8 cellular contexts compared by ENCODE assay signal in genomic region chr20:13220194-13220856, GRCh38. TPM values are rescaled to one million over a fixed set of nuclear protein-coding genes. Genes with fewer than 3 reads are reported as not detected.
DNase-seq lines count a peak whose midpoint lies in the region; ATAC-seq and TF ChIP-seq lines count a peak whose summit lies in the region.

No MANE protein-coding gene starts in this region.

- H3K9ac ChIP-seq in subcutaneous abdominal adipose tissue (ENCODE audit: low read length in 5 of 5): peak overlapping the region in 3 of 5 donors; percentile 11 to 51 (median 28)

- ATAC-seq in GM19452 (IDR thresholded peaks at IDR 0.05; ENCODE audit: unreplicated experiment): no peak

- intact Hi-C loops in activated CD4-positive, alpha-beta memory T cell treated with anti-CD3 and anti-CD28 coated beads for 36 hours (cut with micrococcal nuclease): loop anchor here (1.0 to 10.0 kb wide), 5 partner anchors 9 to 564 kb away; partner anchors contain the start of genes ESF1, NDUFAF5 and TASP1

- H3K4me1 ChIP-seq in mononuclear cell (ENCODE audit: insufficient read depth, low read length) (peaks cover 17% of the 10 kb centered on the region), subcutaneous abdominal adipose tissue (ENCODE audit: control insufficient read depth in 5 of 5, insufficient read depth in 5 of 5, low read length in 5 of 5) (peaks cover 0 to 36% (median 24%) of the 10 kb centered on the region in 5 donors)

- H3K36me3 ChIP-seq in subcutaneous abdominal adipose tissue (ENCODE audit: control insufficient read depth in 5 of 5, insufficient read depth in 5 of 5, low read length in 5 of 5): no peaks in the 10 kb centered on the region

- H3K27me3 ChIP-seq in mononuclear cell (ENCODE audit: insufficient read depth, low read length) (peaks cover 70% of the 10 kb centered on the region), subcutaneous abdominal adipose tissue (ENCODE audit: control insufficient read depth in 5 of 5, insufficient read depth in 4 of 5, low read length in 5 of 5) (peaks cover 13 to 33% (median 19%) of the 10 kb centered on the region in 5 donors)

- TF ChIP-seq CTCF in AG09309 (IDR thresholded peaks at IDR 0.05; ENCODE audit: control insufficient read depth, insufficient read depth, low read depth, low read length, missing control alignments) (no peak), epithelial cell of esophagus (IDR thresholded peaks at IDR 0.05; ENCODE audit: insufficient read depth, low read depth, low read length, missing control alignments) (no peak)

- POLR2A ChIA-PET in activated CD4-positive, alpha-beta memory T cell treated with anti-CD3 and anti-CD28 coated beads for 36 hours (lab: Charles Lee): no interaction called here

- no peaks in the 10 kb centered on the region for H3K36me3 Mint-ChIP-seq in activated CD4-positive, alpha-beta memory T cell treated with anti-CD3 and anti-CD28 coated beads for 36 hours

- H3K4me3 ChIP-seq in AG09309 (ENCODE audit: control insufficient read depth, low read depth, low read length): peak overlapping the region; percentile 54
- peak overlapping the region; percentile 48 for H3K4me3 ChIP-seq in epithelial cell of esophagus (ENCODE audit: low read length)
- H3K4me3 ChIP-seq in mononuclear cell (ENCODE audit: low read length): peak overlapping the region; percentile 23
- peak overlapping the region in 4 of 5 donors; percentile 63 to 73 (median 66) for H3K4me3 ChIP-seq in subcutaneous abdominal adipose tissue (ENCODE audit: low read depth in 1 of 5, low read length in 5 of 5)

- peak overlapping the region; percentile 73 for H3K4me3 Mint-ChIP-seq in activated CD4-positive, alpha-beta memory T cell treated with anti-CD3 and anti-CD28 coated beads for 36 hours

- H3K27me3 Mint-ChIP-seq in activated CD4-positive, alpha-beta memory T cell treated with anti-CD3 and anti-CD28 coated beads for 36 hours: peaks cover 43% of the 10 kb centered on the region

- H3K4me1 Mint-ChIP-seq in activated CD4-positive, alpha-beta memory T cell treated with anti-CD3 and anti-CD28 coated beads for 36 hours (ENCODE audit: low read depth): peaks cover 15% of the 10 kb centered on the region

- no peak for DNase-seq in AG09309 (ENCODE audit: low read depth)
- DNase-seq in HPDE6-E6E7 (ENCODE audit: extremely low spot score): peak; percentile 36
- DNase-seq in activated CD4-positive, alpha-beta memory T cell treated with anti-CD3 and anti-CD28 coated beads for 36 hours: peak; percentile 47
- peak; percentile 49 for DNase-seq in epithelial cell of esophagus (ENCODE audit: low read depth)
- no peak for DNase-seq in NCI-H2196 treated with DMSO at 0.1 percent for 48 hours (lab: John Stamatoyannopoulos, UW; ENCODE audit: unreplicated experiment)

- no peak overlapping the region for H3K27ac Mint-ChIP-seq in activated CD4-positive, alpha-beta memory T cell treated with anti-CD3 and anti-CD28 coated beads for 36 hours

- CTCF ChIA-PET in activated CD4-positive, alpha-beta memory T cell treated with anti-CD3 and anti-CD28 coated beads for 36 hours (lab: Charles Lee): no interaction called here

- H3K9me3 ChIP-seq in mononuclear cell (ENCODE audit: low read depth, low read length) (no peaks in the 10 kb centered on the region), subcutaneous abdominal adipose tissue (ENCODE audit: control insufficient read depth in 5 of 5, low read length in 5 of 5) (no peaks in the 10 kb centered on the region)

- no peaks in the 10 kb centered on the region for H3K9me3 Mint-ChIP-seq in activated CD4-positive, alpha-beta memory T cell treated with anti-CD3 and anti-CD28 coated beads for 36 hours

- peak overlapping the region; percentile 30 for H3K27ac ChIP-seq in subcutaneous abdominal adipose tissue (ENCODE audit: low read depth, low read length)

RNA-seq across cellular contexts. Expression of gene ISM1, which starts 0.7 kb away (rescaled TPM):
- total RNA-seq in activated CD4-positive, alpha-beta memory T cell treated with anti-CD3 and anti-CD28 coated beads for 36 hours: under 1 TPM; 0.34 to 0.36 TPM
- total RNA-seq in mononuclear cell: 1.2 TPM

Comparison
In these comparisons a context has a peak if more than half of its experiments do, and no peak if none do; other contexts are left out.
1. DNase-seq: peak in HPDE6-E6E7 (single experiment), activated CD4-positive, alpha-beta memory T cell treated with anti-CD3 and anti-CD28 coated beads for 36 hours (single experiment) and epithelial cell of esophagus (single experiment); none in AG09309 (single experiment) and NCI-H2196 treated with DMSO at 0.1 percent for 48 hours (single experiment).
2. Peak in every context shown above with its lines, with median percentiles within 50 percentile points of each other: H3K4me3 ChIP-seq.